ENCODE assay signal across 16 cellular contexts in the genomic region with DNA sequence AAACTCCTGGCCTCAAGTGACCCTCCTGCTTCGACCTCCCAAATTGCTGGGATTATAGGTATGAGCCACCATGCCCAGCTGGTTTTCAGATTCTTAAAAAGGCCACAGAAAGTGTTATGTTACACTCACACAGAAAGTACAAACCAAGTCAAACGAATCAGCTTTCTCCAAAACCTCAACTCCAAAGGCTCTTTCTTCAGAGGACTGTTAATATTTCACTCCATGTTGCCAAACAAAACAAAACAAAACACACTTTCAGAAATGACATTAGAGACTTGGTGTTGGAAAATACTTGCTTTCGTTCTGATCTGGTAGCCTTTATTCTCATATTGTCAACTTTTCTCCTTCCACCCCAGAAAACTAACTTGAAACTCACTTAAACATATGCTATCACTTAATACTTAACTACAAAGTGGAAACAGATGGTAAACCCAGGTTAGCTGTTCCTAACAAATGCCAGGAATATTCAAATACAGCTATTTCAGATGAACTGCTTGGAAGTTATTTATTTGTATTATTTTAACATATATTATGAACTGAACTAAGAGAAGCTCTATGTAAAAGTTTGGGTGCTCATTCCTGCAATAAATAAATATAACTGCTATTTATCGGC. TPM values are rescaled to one million over a fixed set of nuclear protein-coding genes. Genes with fewer than 3 reads are reported as not detected.
DNase-seq lines count a peak whose midpoint lies in the region; ATAC-seq and TF ChIP-seq lines count a peak whose summit lies in the region.
"Had no signal": no experiment of that assay in that cellular context is flagged by ENCODE, and none has a peak within 500 bp of the region (broad histone marks: within the 10 kb centered on the region; RNA-seq: fewer than 3 reads in every experiment).

No MANE protein-coding gene starts in this region.

- peaks cover 6% of the 10 kb centered on the region for H3K36me3 Mint-ChIP-seq in mesothelial cell of epicardium

- H3K9me3 Mint-ChIP-seq in mesothelial cell of epicardium: peaks cover 13% of the 10 kb centered on the region
- H3K9me3 Mint-ChIP-seq: CD4-positive, alpha-beta memory T cell had no signal

- H3K27me3 ChIP-seq in BJ (ENCODE audit: control insufficient read depth, insufficient read depth, low read length): no peaks in the 10 kb centered on the region
- H3K27me3 ChIP-seq: right lobe of liver, tibial nerve had no signal

- H3K36me3 ChIP-seq in BJ (ENCODE audit: control insufficient read depth, insufficient read depth, low read length): no peaks in the 10 kb centered on the region
- H3K36me3 ChIP-seq: right lobe of liver, tibial nerve had no signal

- no peaks in the 10 kb centered on the region for H3K4me1 Mint-ChIP-seq in mesothelial cell of epicardium
- H3K4me1 Mint-ChIP-seq: CD4-positive, alpha-beta memory T cell; neural crest cell had no signal

- peak overlapping the region; percentile 60 for H3K27ac Mint-ChIP-seq in mesothelial cell of epicardium
- H3K27ac Mint-ChIP-seq: CD4-positive, alpha-beta memory T cell had no signal

- DNase-seq in BJ (ENCODE audit: low read depth): peak; percentile 18
- peak; percentile 29 for DNase-seq in astrocyte of the hippocampus (ENCODE audit: low read depth, low spot score)
- no peak for DNase-seq in mesothelial cell of epicardium (ENCODE audit: low spot score in 2 of 2, unreplicated experiment in 2 of 2)
- DNase-seq in cerebellum (ENCODE audit: low spot score): no peak
- DNase-seq in RKO (ENCODE audit: low spot score): no peak
- DNase-seq in NCI-H187 (lab: John Stamatoyannopoulos, UW): no peak
- DNase-seq: activated naive CD4-positive, alpha-beta T cell treated with anti-CD3 and anti-CD28 coated beads, Interleukin-2, amount 50 U/mL, for 16 hours; CD4-positive, alpha-beta memory T cell; head of caudate nucleus; mesendoderm; NCI-H1694 treated with DMSO at 0.1 percent for 48 hours; right lobe of liver; stimulated activated CD4-positive, alpha-beta T cell treated with anti-CD3 and anti-CD28 coated beads, Interleukin-4, amount 100 ng/mL, for 24 hours had no signal

- no peak overlapping the region for H3K4me3 ChIP-seq in BJ (ENCODE audit: low read depth, low read length)
- H3K4me3 ChIP-seq: right lobe of liver, tibial nerve had no signal

- peak; percentile 65 for ATAC-seq in HG03354 (IDR thresholded peaks at IDR 0.05; ENCODE audit: poor library complexity, severe bottlenecking, unreplicated experiment)
- ATAC-seq: right lobe of liver had no signal

- POLR2A ChIA-PET in BJ (lab: Charles Lee): no interaction called here

- TF ChIP-seq CTCF in BJ (IDR thresholded peaks at IDR 0.05; ENCODE audit: insufficient read depth, low read depth, low read length) (no peak), mesothelial cell of epicardium (IDR thresholded peaks at IDR 0.05; ENCODE audit: unreplicated experiment) (no peak)

- H3K4me3 Mint-ChIP-seq in mesothelial cell of epicardium: no peak overlapping the region
- H3K4me3 Mint-ChIP-seq: CD4-positive, alpha-beta memory T cell; neural crest cell had no signal

- CTCF ChIA-PET in BJ (lab: Yijun Ruan, JAX): no interaction called here

- no peaks in the 10 kb centered on the region for H3K27me3 Mint-ChIP-seq in mesothelial cell of epicardium (ENCODE audit: low read depth)
- H3K27me3 Mint-ChIP-seq: CD4-positive, alpha-beta memory T cell had no signal

RNA-seq across cellular contexts. Expression of gene RLIM, which starts 34.7 kb away (rescaled TPM):
- polyA plus RNA-seq in BJ (2011; rRNA removed): 8.9 and 19.4 TPM in 2 replicates
- 17.9 and 23.6 TPM in 2 replicates for polyA minus RNA-seq in BJ (2011; rRNA and poly(A)+ RNA removed)
- total RNA-seq in mesothelial cell of epicardium (50.9 to 52.3 TPM (median 51.6 TPM) in 3 replicates), cerebellum (70.9 TPM)

Comparison
In these comparisons a context has a peak if more than half of its experiments do, and no peak if none do; other contexts are left out.
1. DNase-seq: peak in BJ (single experiment) and astrocyte of the hippocampus (single experiment); none in mesothelial cell of epicardium (0 of 2), cerebellum (single experiment), RKO (single experiment) and NCI-H187 (0 of 2).